19 cellular contexts compared by ENCODE assay signal in the genomic region with DNA sequence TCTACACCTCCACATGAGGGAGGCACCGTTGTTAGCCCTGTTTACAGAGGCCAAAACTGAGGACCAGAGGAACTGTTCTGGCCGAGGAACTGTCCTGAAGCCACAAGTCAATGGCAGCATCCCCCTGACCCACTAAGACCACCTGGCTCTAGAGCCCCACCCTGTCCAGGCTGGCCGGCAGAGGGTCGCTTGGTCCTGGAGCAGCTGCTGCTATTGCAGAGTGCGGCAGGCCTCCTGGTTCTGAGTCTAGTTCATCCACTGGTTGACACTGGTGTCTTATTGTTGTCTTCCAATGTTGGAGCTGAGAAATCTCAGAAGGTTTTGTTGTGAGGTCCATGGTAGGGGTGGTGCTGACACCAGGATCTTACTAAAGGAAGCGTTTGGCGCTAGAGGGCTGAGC. TPM values are rescaled to one million over a fixed set of nuclear protein-coding genes. Genes with fewer than 3 reads are reported as not detected.
"Had no signal": no experiment of that assay in that cellular context is flagged by ENCODE, and none has a peak within 500 bp of the region (broad histone marks: within the 10 kb centered on the region; RNA-seq: fewer than 3 reads in every experiment).

No MANE protein-coding gene starts in this region.

- H3K36me3 Mint-ChIP-seq: immature natural killer cell, natural killer cell had no signal

- H2AFZ ChIP-seq: parathyroid adenoma had no signal

- H3K27ac Mint-ChIP-seq: effector memory CD8-positive, alpha-beta T cell; immature natural killer cell; natural killer cell; progenitor cell of endocrine pancreas; stimulated activated naive CD8-positive, alpha-beta T cell treated with anti-CD3 and anti-CD28 coated beads, Interleukin-15, Interleukin-2, amounts not matched to agents 100 ng/mL and 50 ng/mL, for 24 hours had no signal

- H3K4me3 ChIP-seq: skin epidermis, spleen had no signal

- H3K36me3 ChIP-seq: spleen had no signal

- DNase-seq: cortex of kidney; effector memory CD8-positive, alpha-beta T cell; erythroblast; hypothalamus; immature natural killer cell; mammary epithelial cell; mesendoderm; natural killer cell; right cardiac atrium; spleen; stimulated activated CD4-positive, alpha-beta T cell treated with anti-CD3 and anti-CD28 coated beads, Interleukin-2, amount 100 ng/mL, for 48 hours; stimulated activated naive B cell treated with anti-CD40 and anti-IgM and Interleukin-4, amounts not matched to agents 10 μg/mL and 1 μg/mL and 100 μg/mL, for 72 hours; trophoblast cell had no signal

- H3K27me3 ChIP-seq: spleen had no signal

- ATAC-seq: effector memory CD8-positive, alpha-beta T cell; left lobe of liver; natural killer cell; right cardiac atrium; stimulated activated naive B cell treated with anti-CD40 and anti-IgM and Interleukin-4, amounts not matched to agents 10 μg/mL and 1 μg/mL and 100 μg/mL, for 72 hours had no signal

- H3K27me3 Mint-ChIP-seq: effector memory CD8-positive, alpha-beta T cell; progenitor cell of endocrine pancreas; stimulated activated naive CD8-positive, alpha-beta T cell treated with anti-CD3 and anti-CD28 coated beads, Interleukin-15, Interleukin-2, amounts not matched to agents 100 ng/mL and 50 ng/mL, for 24 hours had no signal

- H3K9me3 Mint-ChIP-seq: immature natural killer cell; stimulated activated naive CD8-positive, alpha-beta T cell treated with anti-CD3 and anti-CD28 coated beads, Interleukin-15, Interleukin-2, amounts not matched to agents 100 ng/mL and 50 ng/mL, for 24 hours had no signal

- H3K4me1 Mint-ChIP-seq: immature natural killer cell, natural killer cell had no signal

- H3K9ac ChIP-seq: parathyroid adenoma had no signal

- H3K4me1 ChIP-seq: parathyroid adenoma had no signal

- H3K27ac ChIP-seq: parathyroid adenoma, skin epidermis, spleen had no signal

- H3K4me3 Mint-ChIP-seq: effector memory CD8-positive, alpha-beta T cell; immature natural killer cell; natural killer cell; stimulated activated naive B cell treated with anti-CD40 and anti-IgM and Interleukin-4, amounts not matched to agents 10 μg/mL and 1 μg/mL and 100 μg/mL, for 72 hours; stimulated activated naive CD8-positive, alpha-beta T cell treated with anti-CD3 and anti-CD28 coated beads, Interleukin-15, Interleukin-2, amounts not matched to agents 100 ng/mL and 50 ng/mL, for 24 hours had no signal

RNA-seq across cellular contexts. Expression of a gene that starts 26.6 kb away (rescaled TPM):
- total RNA-seq: natural killer cell had no signal
- polyA plus RNA-seq: immature natural killer cell, mammary epithelial cell, neural cell had no signal
